Comparison of ENCODE assay signal across 26 cellular contexts in the genomic region with DNA sequence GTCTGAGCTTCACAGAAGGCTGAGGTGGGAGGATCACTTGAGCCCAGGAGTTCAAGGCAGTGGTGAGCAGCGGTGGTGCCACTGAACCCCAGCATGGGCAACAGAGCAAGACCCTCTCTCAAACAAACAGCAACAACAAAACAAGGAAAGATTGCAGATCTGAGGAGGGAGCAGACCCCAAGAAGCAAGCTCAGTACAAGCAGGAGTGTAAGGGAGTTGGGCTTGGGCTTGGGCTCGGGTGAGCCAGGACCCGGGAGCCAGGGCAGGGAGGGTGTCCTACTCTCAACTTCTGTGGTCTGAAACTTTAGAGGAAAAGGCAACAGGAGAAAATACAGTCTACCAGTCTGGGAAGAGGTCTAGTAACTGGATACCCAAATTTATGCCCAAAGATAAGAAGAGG.
"Had no signal": no experiment of that assay in that cellular context is flagged by ENCODE, and none has a peak within 500 bp of the region (broad histone marks: within the 10 kb centered on the region; RNA-seq: fewer than 3 reads in every experiment).

No MANE protein-coding gene starts in this region.

- H3K27ac ChIP-seq: brain microvascular endothelial cell, Peyer's patch, RWPE1 had no signal

- H3K9me3 Mint-ChIP-seq: activated CD4-positive, alpha-beta T cell treated with anti-CD3 and anti-CD28 coated beads, Interleukin-2, amount 10 ng/mL, durations not matched to agents 24 days and 14 days had no signal

- H3K4me1 Mint-ChIP-seq: activated B cell treated with CpG ODN at 0.5 μM for 24 hours; activated CD4-positive, alpha-beta T cell treated with anti-CD3 and anti-CD28 coated beads, Interleukin-2, amount 10 ng/mL, durations not matched to agents 24 days and 14 days; activated T-helper 17 cell treated with anti-CD3 and anti-CD28 coated beads, Interleukin-2, amount 50 U/mL, for 72 hours; T-helper 17 cell had no signal

- H3K4me1 ChIP-seq: Peyer's patch had no signal

- H3K36me3 ChIP-seq: brain microvascular endothelial cell, Peyer's patch had no signal

- H3K4me3 Mint-ChIP-seq: activated B cell treated with CpG ODN at 0.5 μM for 24 hours; activated CD4-positive, alpha-beta T cell treated with anti-CD3 and anti-CD28 coated beads, Interleukin-2, amount 10 ng/mL, durations not matched to agents 24 days and 14 days; activated naive CD4-positive, alpha-beta T cell treated with anti-CD3 and anti-CD28 coated beads for 36 hours; activated naive CD8-positive, alpha-beta T cell; activated T-helper 17 cell treated with anti-CD3 and anti-CD28 coated beads, Interleukin-2, amount 50 U/mL, for 72 hours; T-helper 17 cell had no signal

- H3K4me3 ChIP-seq: Peyer's patch had no signal

- H3K27me3 Mint-ChIP-seq: activated CD4-positive, alpha-beta T cell treated with anti-CD3 and anti-CD28 coated beads, Interleukin-2, amount 10 ng/mL, durations not matched to agents 24 days and 14 days had no signal

- DNase-seq: activated B cell treated with CpG ODN at 0.5 μM for 24 hours; activated CD4-positive, alpha-beta T cell treated with anti-CD3 and anti-CD28 coated beads for 1 hour; activated CD4-positive, alpha-beta T cell treated with anti-CD3 and anti-CD28 coated beads, Interleukin-2, amount 10 ng/mL, durations not matched to agents 24 days and 14 days; activated CD4-positive, alpha-beta T cell treated with anti-CD3 and anti-CD28 coated beads, Interleukin-2, amount 50 U/mL, for 48 hours; activated gamma-delta T cell; activated naive CD4-positive, alpha-beta T cell treated with anti-CD3 and anti-CD28 coated beads for 36 hours; activated T-cell treated with anti-CD3 and anti-CD28 coated beads for 4 hours; activated T-cell treated with anti-CD3 and anti-CD28 coated beads, Interleukin-2, amount 50 U/mL, for 48 hours; brain microvascular endothelial cell; MM.1S; NCI-H1105 treated with DMSO at 0.1 percent for 48 hours; NCI-H1436 treated with DMSO at 0.1 percent for 48 hours; NCI-H187; NCI-H2081; NCI-H510A treated with DMSO at 0.1 percent for 48 hours; NCI-H69; NK-92 treated with Interleukin-12 subunit alpha and Interleukin-12 subunit beta, amount 100 ng/mL, for 24 hours; OCI-M1; Peyer's patch; SIG-M5; T-helper 17 cell; T1000 had no signal

- H3K27ac Mint-ChIP-seq: activated B cell treated with CpG ODN at 0.5 μM for 24 hours; activated CD4-positive, alpha-beta T cell treated with anti-CD3 and anti-CD28 coated beads, Interleukin-2, amount 10 ng/mL, durations not matched to agents 24 days and 14 days; activated naive CD4-positive, alpha-beta T cell treated with anti-CD3 and anti-CD28 coated beads for 36 hours; activated naive CD8-positive, alpha-beta T cell; activated T-helper 17 cell treated with anti-CD3 and anti-CD28 coated beads, Interleukin-2, amount 50 U/mL, for 72 hours; T-helper 17 cell had no signal

- H3K27me3 ChIP-seq: brain microvascular endothelial cell, Peyer's patch had no signal

- ATAC-seq: activated T-helper 17 cell treated with anti-CD3 and anti-CD28 coated beads, Interleukin-2, amount 50 U/mL, for 72 hours; HepG2; T-helper 17 cell had no signal

- H3K9me3 ChIP-seq: Peyer's patch had no signal

- H3K36me3 Mint-ChIP-seq: activated naive CD8-positive, alpha-beta T cell had no signal
